23 cellular contexts compared by ENCODE assay signal in the genomic region with DNA sequence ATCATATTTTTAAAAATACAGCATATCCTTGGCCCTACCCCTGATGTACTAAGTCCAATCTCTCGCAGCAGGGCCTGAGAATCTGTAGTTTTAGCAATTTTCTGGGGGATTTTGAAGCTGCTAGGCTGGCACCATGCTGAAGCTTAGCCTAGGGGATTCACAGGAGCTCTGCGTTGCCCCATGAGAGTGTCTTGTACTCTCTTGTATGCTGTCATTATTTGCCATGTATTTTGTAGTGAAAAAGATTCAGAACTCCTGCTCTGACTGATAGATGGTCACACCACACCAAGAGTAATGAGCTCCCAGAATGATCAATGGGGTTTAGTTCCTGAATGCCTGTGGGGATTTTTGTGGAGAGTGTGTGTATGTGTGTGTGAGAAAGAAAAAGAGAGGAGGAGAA.
"Had no signal": no experiment of that assay in that cellular context is flagged by ENCODE, and none has a peak within 500 bp of the region (broad histone marks: within the 10 kb centered on the region; RNA-seq: fewer than 3 reads in every experiment).

No MANE protein-coding gene starts in this region.

- H3K4me3 ChIP-seq: coronary artery, esophagus muscularis mucosa, lower lobe of right lung, prostate gland, sigmoid colon, thoracic aorta, tibial nerve, upper lobe of left lung had no signal

- H3K27me3 ChIP-seq: foreskin keratinocyte, tibial nerve, upper lobe of left lung had no signal

- H3K27ac ChIP-seq: coronary artery, esophagus muscularis mucosa, foreskin keratinocyte, lower lobe of right lung, prostate gland, sigmoid colon, thoracic aorta, tibial nerve, upper lobe of left lung had no signal

- H3K9me3 ChIP-seq: esophagus muscularis mucosa, lower lobe of right lung, prostate gland, sigmoid colon, thoracic aorta, tibial nerve, upper lobe of left lung had no signal

- DNase-seq: dermis blood vessel endothelial cell; effector memory CD4-positive, alpha-beta T cell; foreskin keratinocyte; hypothalamus; immature natural killer cell; islet precursor cell; left ventricle myocardium superior; lower lobe of right lung; naive thymus-derived CD8-positive, alpha-beta T cell; nephron progenitor cell; nucleus accumbens; right cardiac atrium; sigmoid colon; stimulated activated CD4-positive, alpha-beta T cell treated with anti-CD3 and anti-CD28 coated beads, Interleukin-4, amount 100 ng/mL, for 4 hours; stimulated activated naive B cell treated with anti-CD40 and anti-IgM and Interleukin-4, amounts not matched to agents 10 μg/mL and 1 μg/mL and 100 μg/mL, for 72 hours; upper lobe of left lung had no signal

- H3K36me3 ChIP-seq: esophagus muscularis mucosa, lower lobe of right lung, prostate gland, sigmoid colon, thoracic aorta, tibial nerve, upper lobe of left lung had no signal

- FAIRE-seq: endothelial cell of umbilical vein, urothelium cell line had no signal

- ATAC-seq: foreskin keratinocyte; left ventricle myocardium superior; lower lobe of right lung; naive thymus-derived CD8-positive, alpha-beta T cell; right cardiac atrium; stimulated activated naive B cell treated with anti-CD40 and anti-IgM and Interleukin-4, amounts not matched to agents 10 μg/mL and 1 μg/mL and 100 μg/mL, for 72 hours had no signal

- H3K4me1 ChIP-seq: esophagus muscularis mucosa, lower lobe of right lung, prostate gland, sigmoid colon, tibial nerve, upper lobe of left lung had no signal
